ENCODE assay signal across 1 cellular context in genomic region chr1:205314986-205315618, GRCh38.
TF ChIP-seq lines count a peak whose summit lies in the region.

No MANE protein-coding gene starts in this region.

TF ChIP-seq in GM23338, 12 proteins besides CTCF, POLR2A, EP300 and RAD21 (continued from another document):
- TF ChIP-seq, protein P1, sequence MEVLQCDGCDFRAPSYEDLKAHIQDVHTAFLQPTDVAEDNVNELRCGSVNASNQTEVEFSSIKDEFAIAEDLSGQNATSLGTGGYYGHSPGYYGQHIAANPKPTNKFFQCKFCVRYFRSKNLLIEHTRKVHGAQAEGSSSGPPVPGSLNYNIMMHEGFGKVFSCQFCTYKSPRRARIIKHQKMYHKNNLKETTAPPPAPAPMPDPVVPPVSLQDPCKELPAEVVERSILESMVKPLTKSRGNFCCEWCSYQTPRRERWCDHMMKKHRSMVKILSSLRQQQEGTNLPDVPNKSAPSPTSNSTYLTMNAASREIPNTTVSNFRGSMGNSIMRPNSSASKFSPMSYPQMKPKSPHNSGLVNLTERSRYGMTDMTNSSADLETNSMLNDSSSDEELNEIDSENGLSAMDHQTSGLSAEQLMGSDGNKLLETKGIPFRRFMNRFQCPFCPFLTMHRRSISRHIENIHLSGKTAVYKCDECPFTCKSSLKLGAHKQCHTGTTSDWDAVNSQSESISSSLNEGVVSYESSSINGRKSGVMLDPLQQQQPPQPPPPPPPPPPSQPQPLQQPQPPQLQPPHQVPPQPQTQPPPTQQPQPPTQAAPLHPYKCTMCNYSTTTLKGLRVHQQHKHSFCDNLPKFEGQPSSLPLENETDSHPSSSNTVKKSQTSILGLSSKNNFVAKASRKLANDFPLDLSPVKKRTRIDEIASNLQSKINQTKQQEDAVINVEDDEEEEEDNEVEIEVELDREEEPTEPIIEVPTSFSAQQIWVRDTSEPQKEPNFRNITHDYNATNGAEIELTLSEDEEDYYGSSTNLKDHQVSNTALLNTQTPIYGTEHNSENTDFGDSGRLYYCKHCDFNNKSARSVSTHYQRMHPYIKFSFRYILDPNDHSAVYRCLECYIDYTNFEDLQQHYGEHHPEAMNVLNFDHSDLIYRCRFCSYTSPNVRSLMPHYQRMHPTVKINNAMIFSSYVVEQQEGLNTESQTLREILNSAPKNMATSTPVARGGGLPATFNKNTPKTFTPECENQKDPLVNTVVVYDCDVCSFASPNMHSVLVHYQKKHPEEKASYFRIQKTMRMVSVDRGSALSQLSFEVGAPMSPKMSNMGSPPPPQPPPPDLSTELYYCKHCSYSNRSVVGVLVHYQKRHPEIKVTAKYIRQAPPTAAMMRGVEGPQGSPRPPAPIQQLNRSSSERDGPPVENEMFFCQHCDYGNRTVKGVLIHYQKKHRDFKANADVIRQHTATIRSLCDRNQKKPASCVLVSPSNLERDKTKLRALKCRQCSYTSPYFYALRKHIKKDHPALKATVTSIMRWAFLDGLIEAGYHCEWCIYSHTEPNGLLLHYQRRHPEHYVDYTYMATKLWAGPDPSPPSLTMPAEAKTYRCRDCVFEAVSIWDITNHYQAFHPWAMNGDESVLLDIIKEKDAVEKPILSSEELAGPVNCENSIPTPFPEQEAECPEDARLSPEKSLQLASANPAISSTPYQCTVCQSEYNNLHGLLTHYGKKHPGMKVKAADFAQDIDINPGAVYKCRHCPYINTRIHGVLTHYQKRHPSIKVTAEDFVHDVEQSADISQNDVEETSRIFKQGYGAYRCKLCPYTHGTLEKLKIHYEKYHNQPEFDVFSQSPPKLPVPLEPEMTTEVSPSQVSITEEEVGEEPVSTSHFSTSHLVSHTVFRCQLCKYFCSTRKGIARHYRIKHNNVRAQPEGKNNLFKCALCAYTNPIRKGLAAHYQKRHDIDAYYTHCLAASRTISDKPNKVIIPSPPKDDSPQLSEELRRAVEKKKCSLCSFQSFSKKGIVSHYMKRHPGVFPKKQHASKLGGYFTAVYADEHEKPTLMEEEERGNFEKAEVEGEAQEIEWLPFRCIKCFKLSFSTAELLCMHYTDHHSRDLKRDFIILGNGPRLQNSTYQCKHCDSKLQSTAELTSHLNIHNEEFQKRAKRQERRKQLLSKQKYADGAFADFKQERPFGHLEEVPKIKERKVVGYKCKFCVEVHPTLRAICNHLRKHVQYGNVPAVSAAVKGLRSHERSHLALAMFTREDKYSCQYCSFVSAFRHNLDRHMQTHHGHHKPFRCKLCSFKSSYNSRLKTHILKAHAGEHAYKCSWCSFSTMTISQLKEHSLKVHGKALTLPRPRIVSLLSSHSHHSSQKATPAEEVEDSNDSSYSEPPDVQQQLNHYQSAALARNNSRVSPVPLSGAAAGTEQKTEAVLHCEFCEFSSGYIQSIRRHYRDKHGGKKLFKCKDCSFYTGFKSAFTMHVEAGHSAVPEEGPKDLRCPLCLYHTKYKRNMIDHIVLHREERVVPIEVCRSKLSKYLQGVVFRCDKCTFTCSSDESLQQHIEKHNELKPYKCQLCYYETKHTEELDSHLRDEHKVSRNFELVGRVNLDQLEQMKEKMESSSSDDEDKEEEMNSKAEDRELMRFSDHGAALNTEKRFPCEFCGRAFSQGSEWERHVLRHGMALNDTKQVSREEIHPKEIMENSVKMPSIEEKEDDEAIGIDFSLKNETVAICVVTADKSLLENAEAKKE (CRISPR knock-in tag; IDR thresholded peaks at IDR 0.05) = no peak
- TF ChIP-seq ZNF331 (CRISPR knock-in tag; IDR thresholded peaks at IDR 0.05; ENCODE audit: low read depth) (no peak), REST (IDR thresholded peaks at IDR 0.05; ENCODE audit: unreplicated experiment) (no peak), CREB1 (CRISPR knock-in tag; IDR thresholded peaks at IDR 0.05; ENCODE audit: low read depth) (no peak), POLR2AphosphoS5 (IDR thresholded peaks at IDR 0.05; ENCODE audit: low read depth) (no peak), ZNF114 (CRISPR knock-in tag; IDR thresholded peaks at IDR 0.05) (no peak), EZH2 (IDR thresholded peaks at IDR 0.05; ENCODE audit: low read depth, unreplicated experiment) (no peak), STAT1 (IDR thresholded peaks at IDR 0.05; ENCODE audit: unreplicated experiment) (no peak)
- TF ChIP-seq, protein P2, sequence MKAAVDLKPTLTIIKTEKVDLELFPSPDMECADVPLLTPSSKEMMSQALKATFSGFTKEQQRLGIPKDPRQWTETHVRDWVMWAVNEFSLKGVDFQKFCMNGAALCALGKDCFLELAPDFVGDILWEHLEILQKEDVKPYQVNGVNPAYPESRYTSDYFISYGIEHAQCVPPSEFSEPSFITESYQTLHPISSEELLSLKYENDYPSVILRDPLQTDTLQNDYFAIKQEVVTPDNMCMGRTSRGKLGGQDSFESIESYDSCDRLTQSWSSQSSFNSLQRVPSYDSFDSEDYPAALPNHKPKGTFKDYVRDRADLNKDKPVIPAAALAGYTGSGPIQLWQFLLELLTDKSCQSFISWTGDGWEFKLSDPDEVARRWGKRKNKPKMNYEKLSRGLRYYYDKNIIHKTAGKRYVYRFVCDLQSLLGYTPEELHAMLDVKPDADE (IDR thresholded peaks at IDR 0.05) = no peak
